Comparison of ENCODE assay signal across 1 cellular context in the genomic region with DNA sequence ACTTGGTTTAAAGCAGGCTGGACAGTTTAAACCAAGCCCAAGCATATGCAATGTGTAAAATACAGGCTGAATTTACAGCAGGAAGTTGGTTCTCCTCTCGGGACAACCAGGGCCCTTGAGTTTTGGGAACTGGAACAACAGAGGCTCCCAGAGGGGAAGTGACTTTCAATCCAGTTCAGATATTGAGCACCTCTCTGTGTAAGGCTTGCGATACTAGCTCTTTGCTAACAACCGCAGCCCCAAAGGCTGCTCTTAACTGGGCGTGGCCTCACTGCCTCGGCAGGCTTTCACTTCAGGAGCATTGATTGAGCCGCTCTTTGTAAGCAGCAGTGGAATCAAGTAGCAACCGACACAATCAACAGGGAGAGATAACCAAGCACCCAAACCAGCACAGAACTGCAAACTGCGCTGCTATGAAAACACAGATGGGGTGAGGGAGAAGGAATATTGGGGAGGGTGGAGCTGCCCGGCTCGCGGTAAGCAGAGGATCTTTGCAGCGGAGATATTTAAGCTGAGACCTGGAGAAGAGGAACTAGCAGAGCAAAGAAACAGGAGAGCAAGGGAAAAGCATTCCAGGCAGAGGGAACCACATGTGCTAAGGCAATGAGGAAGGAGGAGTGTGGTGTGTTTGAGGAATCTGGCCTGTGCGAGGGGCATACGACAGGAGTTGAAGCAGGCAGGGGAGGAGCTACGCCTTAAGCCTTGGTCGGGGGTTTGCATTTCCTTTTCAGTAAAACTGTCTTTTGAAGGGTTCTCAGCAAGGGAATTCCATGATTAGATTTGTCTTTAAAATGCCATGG.
TF ChIP-seq lines count a peak whose summit lies in the region.

No MANE protein-coding gene starts in this region.

TF ChIP-seq in GM12878, 131 proteins besides CTCF, POLR2A, EP300 and RAD21 (continued from another document and continues in another):
- TF ChIP-seq, protein P1, sequence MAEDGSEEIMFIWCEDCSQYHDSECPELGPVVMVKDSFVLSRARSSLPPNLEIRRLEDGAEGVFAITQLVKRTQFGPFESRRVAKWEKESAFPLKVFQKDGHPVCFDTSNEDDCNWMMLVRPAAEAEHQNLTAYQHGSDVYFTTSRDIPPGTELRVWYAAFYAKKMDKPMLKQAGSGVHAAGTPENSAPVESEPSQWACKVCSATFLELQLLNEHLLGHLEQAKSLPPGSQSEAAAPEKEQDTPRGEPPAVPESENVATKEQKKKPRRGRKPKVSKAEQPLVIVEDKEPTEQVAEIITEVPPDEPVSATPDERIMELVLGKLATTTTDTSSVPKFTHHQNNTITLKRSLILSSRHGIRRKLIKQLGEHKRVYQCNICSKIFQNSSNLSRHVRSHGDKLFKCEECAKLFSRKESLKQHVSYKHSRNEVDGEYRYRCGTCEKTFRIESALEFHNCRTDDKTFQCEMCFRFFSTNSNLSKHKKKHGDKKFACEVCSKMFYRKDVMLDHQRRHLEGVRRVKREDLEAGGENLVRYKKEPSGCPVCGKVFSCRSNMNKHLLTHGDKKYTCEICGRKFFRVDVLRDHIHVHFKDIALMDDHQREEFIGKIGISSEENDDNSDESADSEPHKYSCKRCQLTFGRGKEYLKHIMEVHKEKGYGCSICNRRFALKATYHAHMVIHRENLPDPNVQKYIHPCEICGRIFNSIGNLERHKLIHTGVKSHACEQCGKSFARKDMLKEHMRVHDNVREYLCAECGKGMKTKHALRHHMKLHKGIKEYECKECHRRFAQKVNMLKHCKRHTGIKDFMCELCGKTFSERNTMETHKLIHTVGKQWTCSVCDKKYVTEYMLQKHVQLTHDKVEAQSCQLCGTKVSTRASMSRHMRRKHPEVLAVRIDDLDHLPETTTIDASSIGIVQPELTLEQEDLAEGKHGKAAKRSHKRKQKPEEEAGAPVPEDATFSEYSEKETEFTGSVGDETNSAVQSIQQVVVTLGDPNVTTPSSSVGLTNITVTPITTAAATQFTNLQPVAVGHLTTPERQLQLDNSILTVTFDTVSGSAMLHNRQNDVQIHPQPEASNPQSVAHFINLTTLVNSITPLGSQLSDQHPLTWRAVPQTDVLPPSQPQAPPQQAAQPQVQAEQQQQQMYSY (CRISPR knock-in tag; IDR thresholded peaks at IDR 0.05): no peak
- no peak for TF ChIP-seq RBBP5 (conservative IDR thresholded peaks at IDR 0.05)
- TF ChIP-seq, protein P2, sequence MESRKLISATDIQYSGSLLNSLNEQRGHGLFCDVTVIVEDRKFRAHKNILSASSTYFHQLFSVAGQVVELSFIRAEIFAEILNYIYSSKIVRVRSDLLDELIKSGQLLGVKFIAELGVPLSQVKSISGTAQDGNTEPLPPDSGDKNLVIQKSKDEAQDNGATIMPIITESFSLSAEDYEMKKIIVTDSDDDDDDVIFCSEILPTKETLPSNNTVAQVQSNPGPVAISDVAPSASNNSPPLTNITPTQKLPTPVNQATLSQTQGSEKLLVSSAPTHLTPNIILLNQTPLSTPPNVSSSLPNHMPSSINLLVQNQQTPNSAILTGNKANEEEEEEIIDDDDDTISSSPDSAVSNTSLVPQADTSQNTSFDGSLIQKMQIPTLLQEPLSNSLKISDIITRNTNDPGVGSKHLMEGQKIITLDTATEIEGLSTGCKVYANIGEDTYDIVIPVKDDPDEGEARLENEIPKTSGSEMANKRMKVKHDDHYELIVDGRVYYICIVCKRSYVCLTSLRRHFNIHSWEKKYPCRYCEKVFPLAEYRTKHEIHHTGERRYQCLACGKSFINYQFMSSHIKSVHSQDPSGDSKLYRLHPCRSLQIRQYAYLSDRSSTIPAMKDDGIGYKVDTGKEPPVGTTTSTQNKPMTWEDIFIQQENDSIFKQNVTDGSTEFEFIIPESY (IDR thresholded peaks at IDR 0.05): no peak
- TF ChIP-seq YY1 (IDR thresholded peaks at IDR 0.05; ENCODE audit: low read depth, low read length): no peak
- peak; percentile 53; the same call in 1 of the 2 replicates for TF ChIP-seq TAF1 (IDR thresholded peaks at IDR 0.05; ENCODE audit: borderline replicate concordance, low read depth, low read length)
- TF ChIP-seq, protein P3, sequence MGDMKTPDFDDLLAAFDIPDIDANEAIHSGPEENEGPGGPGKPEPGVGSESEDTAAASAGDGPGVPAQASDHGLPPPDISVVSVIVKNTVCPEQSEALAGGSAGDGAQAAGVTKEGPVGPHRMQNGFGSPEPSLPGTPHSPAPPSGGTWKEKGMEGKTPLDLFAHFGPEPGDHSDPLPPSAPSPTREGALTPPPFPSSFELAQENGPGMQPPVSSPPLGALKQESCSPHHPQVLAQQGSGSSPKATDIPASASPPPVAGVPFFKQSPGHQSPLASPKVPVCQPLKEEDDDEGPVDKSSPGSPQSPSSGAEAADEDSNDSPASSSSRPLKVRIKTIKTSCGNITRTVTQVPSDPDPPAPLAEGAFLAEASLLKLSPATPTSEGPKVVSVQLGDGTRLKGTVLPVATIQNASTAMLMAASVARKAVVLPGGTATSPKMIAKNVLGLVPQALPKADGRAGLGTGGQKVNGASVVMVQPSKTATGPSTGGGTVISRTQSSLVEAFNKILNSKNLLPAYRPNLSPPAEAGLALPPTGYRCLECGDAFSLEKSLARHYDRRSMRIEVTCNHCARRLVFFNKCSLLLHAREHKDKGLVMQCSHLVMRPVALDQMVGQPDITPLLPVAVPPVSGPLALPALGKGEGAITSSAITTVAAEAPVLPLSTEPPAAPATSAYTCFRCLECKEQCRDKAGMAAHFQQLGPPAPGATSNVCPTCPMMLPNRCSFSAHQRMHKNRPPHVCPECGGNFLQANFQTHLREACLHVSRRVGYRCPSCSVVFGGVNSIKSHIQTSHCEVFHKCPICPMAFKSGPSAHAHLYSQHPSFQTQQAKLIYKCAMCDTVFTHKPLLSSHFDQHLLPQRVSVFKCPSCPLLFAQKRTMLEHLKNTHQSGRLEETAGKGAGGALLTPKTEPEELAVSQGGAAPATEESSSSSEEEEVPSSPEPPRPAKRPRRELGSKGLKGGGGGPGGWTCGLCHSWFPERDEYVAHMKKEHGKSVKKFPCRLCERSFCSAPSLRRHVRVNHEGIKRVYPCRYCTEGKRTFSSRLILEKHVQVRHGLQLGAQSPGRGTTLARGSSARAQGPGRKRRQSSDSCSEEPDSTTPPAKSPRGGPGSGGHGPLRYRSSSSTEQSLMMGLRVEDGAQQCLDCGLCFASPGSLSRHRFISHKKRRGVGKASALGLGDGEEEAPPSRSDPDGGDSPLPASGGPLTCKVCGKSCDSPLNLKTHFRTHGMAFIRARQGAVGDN (IDR thresholded peaks at IDR 0.05): no peak
- TF ChIP-seq, protein P4, sequence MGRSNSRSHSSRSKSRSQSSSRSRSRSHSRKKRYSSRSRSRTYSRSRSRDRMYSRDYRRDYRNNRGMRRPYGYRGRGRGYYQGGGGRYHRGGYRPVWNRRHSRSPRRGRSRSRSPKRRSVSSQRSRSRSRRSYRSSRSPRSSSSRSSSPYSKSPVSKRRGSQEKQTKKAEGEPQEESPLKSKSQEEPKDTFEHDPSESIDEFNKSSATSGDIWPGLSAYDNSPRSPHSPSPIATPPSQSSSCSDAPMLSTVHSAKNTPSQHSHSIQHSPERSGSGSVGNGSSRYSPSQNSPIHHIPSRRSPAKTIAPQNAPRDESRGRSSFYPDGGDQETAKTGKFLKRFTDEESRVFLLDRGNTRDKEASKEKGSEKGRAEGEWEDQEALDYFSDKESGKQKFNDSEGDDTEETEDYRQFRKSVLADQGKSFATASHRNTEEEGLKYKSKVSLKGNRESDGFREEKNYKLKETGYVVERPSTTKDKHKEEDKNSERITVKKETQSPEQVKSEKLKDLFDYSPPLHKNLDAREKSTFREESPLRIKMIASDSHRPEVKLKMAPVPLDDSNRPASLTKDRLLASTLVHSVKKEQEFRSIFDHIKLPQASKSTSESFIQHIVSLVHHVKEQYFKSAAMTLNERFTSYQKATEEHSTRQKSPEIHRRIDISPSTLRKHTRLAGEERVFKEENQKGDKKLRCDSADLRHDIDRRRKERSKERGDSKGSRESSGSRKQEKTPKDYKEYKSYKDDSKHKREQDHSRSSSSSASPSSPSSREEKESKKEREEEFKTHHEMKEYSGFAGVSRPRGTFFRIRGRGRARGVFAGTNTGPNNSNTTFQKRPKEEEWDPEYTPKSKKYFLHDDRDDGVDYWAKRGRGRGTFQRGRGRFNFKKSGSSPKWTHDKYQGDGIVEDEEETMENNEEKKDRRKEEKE (IDR thresholded peaks at IDR 0.05): no peak
- TF ChIP-seq ZNF24 (IDR thresholded peaks at IDR 0.05): no peak
- TF ChIP-seq SMARCA5 (IDR thresholded peaks at IDR 0.05): no peak
- TF ChIP-seq, protein P5, sequence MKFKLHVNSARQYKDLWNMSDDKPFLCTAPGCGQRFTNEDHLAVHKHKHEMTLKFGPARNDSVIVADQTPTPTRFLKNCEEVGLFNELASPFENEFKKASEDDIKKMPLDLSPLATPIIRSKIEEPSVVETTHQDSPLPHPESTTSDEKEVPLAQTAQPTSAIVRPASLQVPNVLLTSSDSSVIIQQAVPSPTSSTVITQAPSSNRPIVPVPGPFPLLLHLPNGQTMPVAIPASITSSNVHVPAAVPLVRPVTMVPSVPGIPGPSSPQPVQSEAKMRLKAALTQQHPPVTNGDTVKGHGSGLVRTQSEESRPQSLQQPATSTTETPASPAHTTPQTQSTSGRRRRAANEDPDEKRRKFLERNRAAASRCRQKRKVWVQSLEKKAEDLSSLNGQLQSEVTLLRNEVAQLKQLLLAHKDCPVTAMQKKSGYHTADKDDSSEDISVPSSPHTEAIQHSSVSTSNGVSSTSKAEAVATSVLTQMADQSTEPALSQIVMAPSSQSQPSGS (IDR thresholded peaks at IDR 0.05; ENCODE audit: low read length): no peak
- no peak for TF ChIP-seq FOXM1 (IDR thresholded peaks at IDR 0.05; ENCODE audit: low read depth, low read length)
- 0 out of 2 replicates have a peak, but pooled peaks have one; percentile 32 for TF ChIP-seq GATAD2B (conservative IDR thresholded peaks at IDR 0.05; ENCODE audit: low read depth)
- no peak for TF ChIP-seq STAT3 (IDR thresholded peaks at IDR 0.05; ENCODE audit: low read depth, low read length)
- TF ChIP-seq MYC (IDR thresholded peaks at IDR 0.05; ENCODE audit: insufficient read depth, insufficient read length, insufficient replicate concordance, low read length, severe bottlenecking): no peak
- TF ChIP-seq PAX5 (IDR thresholded peaks at IDR 0.05; ENCODE audit: borderline replicate concordance, low read depth, low read length): no peak
- TF ChIP-seq NFXL1 (IDR thresholded peaks at IDR 0.05; ENCODE audit: borderline replicate concordance): no peak
- TF ChIP-seq, protein P6, sequence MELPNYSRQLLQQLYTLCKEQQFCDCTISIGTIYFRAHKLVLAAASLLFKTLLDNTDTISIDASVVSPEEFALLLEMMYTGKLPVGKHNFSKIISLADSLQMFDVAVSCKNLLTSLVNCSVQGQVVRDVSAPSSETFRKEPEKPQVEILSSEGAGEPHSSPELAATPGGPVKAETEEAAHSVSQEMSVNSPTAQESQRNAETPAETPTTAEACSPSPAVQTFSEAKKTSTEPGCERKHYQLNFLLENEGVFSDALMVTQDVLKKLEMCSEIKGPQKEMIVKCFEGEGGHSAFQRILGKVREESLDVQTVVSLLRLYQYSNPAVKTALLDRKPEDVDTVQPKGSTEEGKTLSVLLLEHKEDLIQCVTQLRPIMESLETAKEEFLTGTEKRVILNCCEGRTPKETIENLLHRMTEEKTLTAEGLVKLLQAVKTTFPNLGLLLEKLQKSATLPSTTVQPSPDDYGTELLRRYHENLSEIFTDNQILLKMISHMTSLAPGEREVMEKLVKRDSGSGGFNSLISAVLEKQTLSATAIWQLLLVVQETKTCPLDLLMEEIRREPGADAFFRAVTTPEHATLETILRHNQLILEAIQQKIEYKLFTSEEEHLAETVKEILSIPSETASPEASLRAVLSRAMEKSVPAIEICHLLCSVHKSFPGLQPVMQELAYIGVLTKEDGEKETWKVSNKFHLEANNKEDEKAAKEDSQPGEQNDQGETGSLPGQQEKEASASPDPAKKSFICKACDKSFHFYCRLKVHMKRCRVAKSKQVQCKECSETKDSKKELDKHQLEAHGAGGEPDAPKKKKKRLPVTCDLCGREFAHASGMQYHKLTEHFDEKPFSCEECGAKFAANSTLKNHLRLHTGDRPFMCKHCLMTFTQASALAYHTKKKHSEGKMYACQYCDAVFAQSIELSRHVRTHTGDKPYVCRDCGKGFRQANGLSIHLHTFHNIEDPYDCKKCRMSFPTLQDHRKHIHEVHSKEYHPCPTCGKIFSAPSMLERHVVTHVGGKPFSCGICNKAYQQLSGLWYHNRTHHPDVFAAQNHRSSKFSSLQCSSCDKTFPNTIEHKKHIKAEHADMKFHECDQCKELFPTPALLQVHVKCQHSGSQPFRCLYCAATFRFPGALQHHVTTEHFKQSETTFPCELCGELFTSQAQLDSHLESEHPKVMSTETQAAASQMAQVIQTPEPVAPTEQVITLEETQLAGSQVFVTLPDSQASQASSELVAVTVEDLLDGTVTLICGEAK (IDR thresholded peaks at IDR 0.05; ENCODE audit: borderline replicate concordance): no peak
- no peak for TF ChIP-seq FOXK2 (IDR thresholded peaks at IDR 0.05)
- TF ChIP-seq BMI1 (IDR thresholded peaks at IDR 0.05; ENCODE audit: borderline replicate concordance): no peak
- TF ChIP-seq IRF4 (IDR thresholded peaks at IDR 0.05; ENCODE audit: low read depth, low read length): no peak
- TF ChIP-seq CREB1 (IDR thresholded peaks at IDR 0.05; ENCODE audit: low read depth): no peak
- TF ChIP-seq, protein P7, sequence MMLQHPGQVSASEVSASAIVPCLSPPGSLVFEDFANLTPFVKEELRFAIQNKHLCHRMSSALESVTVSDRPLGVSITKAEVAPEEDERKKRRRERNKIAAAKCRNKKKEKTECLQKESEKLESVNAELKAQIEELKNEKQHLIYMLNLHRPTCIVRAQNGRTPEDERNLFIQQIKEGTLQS (IDR thresholded peaks at IDR 0.05; ENCODE audit: borderline replicate concordance, extremely low read depth, low read depth, low read length): no peak
- TF ChIP-seq RUNX3 (IDR thresholded peaks at IDR 0.05; ENCODE audit: low read length): peak; percentile 67
- TF ChIP-seq BACH1 (IDR thresholded peaks at IDR 0.05; ENCODE audit: borderline replicate concordance): peak; percentile 65; the same call in 1 of the 2 replicates
- TF ChIP-seq, protein P8, sequence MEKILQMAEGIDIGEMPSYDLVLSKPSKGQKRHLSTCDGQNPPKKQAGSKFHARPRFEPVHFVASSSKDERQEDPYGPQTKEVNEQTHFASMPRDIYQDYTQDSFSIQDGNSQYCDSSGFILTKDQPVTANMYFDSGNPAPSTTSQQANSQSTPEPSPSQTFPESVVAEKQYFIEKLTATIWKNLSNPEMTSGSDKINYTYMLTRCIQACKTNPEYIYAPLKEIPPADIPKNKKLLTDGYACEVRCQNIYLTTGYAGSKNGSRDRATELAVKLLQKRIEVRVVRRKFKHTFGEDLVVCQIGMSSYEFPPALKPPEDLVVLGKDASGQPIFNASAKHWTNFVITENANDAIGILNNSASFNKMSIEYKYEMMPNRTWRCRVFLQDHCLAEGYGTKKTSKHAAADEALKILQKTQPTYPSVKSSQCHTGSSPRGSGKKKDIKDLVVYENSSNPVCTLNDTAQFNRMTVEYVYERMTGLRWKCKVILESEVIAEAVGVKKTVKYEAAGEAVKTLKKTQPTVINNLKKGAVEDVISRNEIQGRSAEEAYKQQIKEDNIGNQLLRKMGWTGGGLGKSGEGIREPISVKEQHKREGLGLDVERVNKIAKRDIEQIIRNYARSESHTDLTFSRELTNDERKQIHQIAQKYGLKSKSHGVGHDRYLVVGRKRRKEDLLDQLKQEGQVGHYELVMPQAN (conservative IDR thresholded peaks at IDR 0.05): 0 out of 2 replicates have a peak, but pooled peaks have one; percentile 50
